1 cellular context compared by ENCODE assay signal in genomic region chr10:28942012-28942411, GRCh38.
TF ChIP-seq lines count a peak whose summit lies in the region.

No MANE protein-coding gene starts in this region.

TF ChIP-seq in HepG2, 621 proteins besides CTCF, POLR2A, EP300 and RAD21 (continued from another document):
- TF ChIP-seq, protein P1, sequence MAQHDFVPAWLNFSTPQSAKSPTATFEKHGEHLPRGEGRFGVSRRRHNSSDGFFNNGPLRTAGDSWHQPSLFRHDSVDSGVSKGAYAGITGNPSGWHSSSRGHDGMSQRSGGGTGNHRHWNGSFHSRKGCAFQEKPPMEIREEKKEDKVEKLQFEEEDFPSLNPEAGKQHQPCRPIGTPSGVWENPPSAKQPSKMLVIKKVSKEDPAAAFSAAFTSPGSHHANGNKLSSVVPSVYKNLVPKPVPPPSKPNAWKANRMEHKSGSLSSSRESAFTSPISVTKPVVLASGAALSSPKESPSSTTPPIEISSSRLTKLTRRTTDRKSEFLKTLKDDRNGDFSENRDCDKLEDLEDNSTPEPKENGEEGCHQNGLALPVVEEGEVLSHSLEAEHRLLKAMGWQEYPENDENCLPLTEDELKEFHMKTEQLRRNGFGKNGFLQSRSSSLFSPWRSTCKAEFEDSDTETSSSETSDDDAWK (CRISPR knock-in tag; IDR thresholded peaks at IDR 0.05) = no peak
- TF ChIP-seq ZNF709 (CRISPR knock-in tag; IDR thresholded peaks at IDR 0.05) (no peak), NR2F6 (IDR thresholded peaks at IDR 0.05) (no peak), NR2F6 (CRISPR knock-in tag; IDR thresholded peaks at IDR 0.05) (no peak), MLX (CRISPR knock-in tag; IDR thresholded peaks at IDR 0.05) (no peak), ZNF414 (CRISPR knock-in tag; IDR thresholded peaks at IDR 0.05) (no peak), ZNF124 (CRISPR knock-in tag; IDR thresholded peaks at IDR 0.05) (no peak), KLF11 (CRISPR knock-in tag; IDR thresholded peaks at IDR 0.05) (no peak), CEBPG (CRISPR knock-in tag; IDR thresholded peaks at IDR 0.05) (0 out of 2 replicates have a peak, but pooled peaks have one; percentile 9), ZNF720 (CRISPR knock-in tag; IDR thresholded peaks at IDR 0.05) (no peak), ZNF607 (CRISPR knock-in tag; IDR thresholded peaks at IDR 0.05; ENCODE audit: borderline replicate concordance) (no peak), NPAS2 (CRISPR knock-in tag; IDR thresholded peaks at IDR 0.05; ENCODE audit: borderline replicate concordance) (no peak), FOXA1 (IDR thresholded peaks at IDR 0.05) (no peak), FOXA1 (CRISPR knock-in tag; IDR thresholded peaks at IDR 0.05) (no peak)
- TF ChIP-seq, protein P2, sequence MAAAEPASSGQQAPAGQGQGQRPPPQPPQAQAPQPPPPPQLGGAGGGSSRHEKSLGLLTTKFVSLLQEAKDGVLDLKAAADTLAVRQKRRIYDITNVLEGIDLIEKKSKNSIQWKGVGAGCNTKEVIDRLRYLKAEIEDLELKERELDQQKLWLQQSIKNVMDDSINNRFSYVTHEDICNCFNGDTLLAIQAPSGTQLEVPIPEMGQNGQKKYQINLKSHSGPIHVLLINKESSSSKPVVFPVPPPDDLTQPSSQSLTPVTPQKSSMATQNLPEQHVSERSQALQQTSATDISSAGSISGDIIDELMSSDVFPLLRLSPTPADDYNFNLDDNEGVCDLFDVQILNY (CRISPR knock-in tag; conservative IDR thresholded peaks at IDR 0.05) = no peak
